Comparison of ENCODE assay signal across 8 cellular contexts in genomic region chr12:18139989-18140596, GRCh38. TPM values are rescaled to one million over a fixed set of nuclear protein-coding genes. Genes with fewer than 3 reads are reported as not detected.
DNase-seq lines count a peak whose midpoint lies in the region; ATAC-seq, FAIRE-seq and TF ChIP-seq lines count a peak whose summit lies in the region.

No MANE protein-coding gene starts in this region.

- H3K9ac ChIP-seq in DND-41 (ENCODE audit: low read depth, low read length) = no peak overlapping the region

- H4K20me1 ChIP-seq in DND-41 (ENCODE audit: insufficient read depth, low read length) = no peaks in the 10 kb centered on the region

- TF ChIP-seq CTCF in DND-41 (IDR thresholded peaks at IDR 0.05; ENCODE audit: borderline replicate concordance, extremely low read depth, low read length, poor library complexity, severe bottlenecking) (peak; percentile 64), Peyer's patch (IDR thresholded peaks at IDR 0.05) (peak in 5 of 6 experiments; percentile 41 to 81 (median 71)), foreskin fibroblast (IDR thresholded peaks at IDR 0.05; ENCODE audit: low read depth, low read length) (peak; percentile 25), thoracic aorta (IDR thresholded peaks at IDR 0.05) (peak; percentile 58)

- no peak overlapping the region for H3K4me2 ChIP-seq in DND-41 (ENCODE audit: insufficient read depth, low read length)

- DNase-seq in DND-41 = no peak
- no peak for DNase-seq in Peyer's patch
- DNase-seq in foreskin fibroblast = peak; percentile 9 to 53
- no peak for DNase-seq in thoracic aorta (ENCODE audit: low spot score)
- DNase-seq in stimulated activated naive CD4-positive, alpha-beta T cell treated with Interleukin-2 at 50 U/mL for 16 hours (lab: John Stamatoyannopoulos, UW) = no peak
- DNase-seq in stimulated activated CD4-positive, alpha-beta T cell treated with anti-CD3 and anti-CD28 coated beads, Interleukin-2, amount 100 ng/mL, for 24 hours = no peak
- no peak for DNase-seq in GM12891 (ENCODE audit: insufficient read length, low spot score)

- no peaks in the 10 kb centered on the region for H3K79me2 ChIP-seq in DND-41 (ENCODE audit: insufficient read depth, low read length)

- H3K27ac ChIP-seq in DND-41 (ENCODE audit: low read length) (no peak overlapping the region), Peyer's patch (no peak overlapping the region), thoracic aorta (no peak overlapping the region)

- FAIRE-seq in GM12891 (lab: Jason Lieb, UNC) = no peak

- TF ChIP-seq POLR2A in Peyer's patch (IDR thresholded peaks at IDR 0.05) (no peak), GM12891 (IDR thresholded peaks at IDR 0.05; ENCODE audit: low read depth, low read length) (no peak)

- no peaks in the 10 kb centered on the region for H3K36me3 ChIP-seq in DND-41 (ENCODE audit: insufficient read depth, low read length)
- H3K36me3 ChIP-seq in Peyer's patch = no peaks in the 10 kb centered on the region
- no peaks in the 10 kb centered on the region for H3K36me3 ChIP-seq in thoracic aorta

- H3K4me3 ChIP-seq in DND-41 (ENCODE audit: low read depth in 1 of 2, low read length in 2 of 2) (no peak overlapping the region), Peyer's patch (no peak overlapping the region), foreskin fibroblast (ENCODE audit: low read depth in 1 of 2, low read length in 2 of 2) (no peak overlapping the region), thoracic aorta (no peak overlapping the region)

- H3K9me3 ChIP-seq in DND-41 (ENCODE audit: insufficient read depth, low read length, severe bottlenecking) (no peaks in the 10 kb centered on the region), Peyer's patch (no peaks in the 10 kb centered on the region), thoracic aorta (no peaks in the 10 kb centered on the region)

- no peaks in the 10 kb centered on the region for H3K27me3 ChIP-seq in DND-41 (ENCODE audit: insufficient read depth, low read length, poor library complexity)
- no peaks in the 10 kb centered on the region for H3K27me3 ChIP-seq in Peyer's patch
- H3K27me3 ChIP-seq in thoracic aorta (replicated peaks; ENCODE audit: insufficient read depth) = no peaks in the 10 kb centered on the region

- ATAC-seq in DND-41 (ENCODE audit: insufficient read depth, low read depth) (no peak), HG02610 (IDR thresholded peaks at IDR 0.05; ENCODE audit: unreplicated experiment) (peak; percentile 68), thoracic aorta (ENCODE audit: insufficient number of reproducible peaks, low FRiP score, low read depth) (no peak)

- H2AFZ ChIP-seq in DND-41 (ENCODE audit: low read depth, low read length) = no peak overlapping the region

- H3K4me1 ChIP-seq in DND-41 (ENCODE audit: insufficient read depth, low read length) (no peaks in the 10 kb centered on the region), Peyer's patch (peaks cover 0 to 9% (median 0%) of the 10 kb centered on the region in 4 donors), thoracic aorta (ENCODE audit: control insufficient read depth in 1 of 2, low read depth in 2 of 2) (peaks cover 1 to 11% of the 10 kb centered on the region in 2 donors)

TF ChIP-seq in GM12891, 5 proteins besides CTCF, POLR2A, EP300 and RAD21:
- TF ChIP-seq TAF1 (IDR thresholded peaks at IDR 0.05; ENCODE audit: low read depth, low read length) (no peak), SPI1 (IDR thresholded peaks at IDR 0.05; ENCODE audit: low read depth, low read length) (no peak), POU2F2 (IDR thresholded peaks at IDR 0.05; ENCODE audit: low read depth, low read length) (no peak), POLR2AphosphoS5 (IDR thresholded peaks at IDR 0.05; ENCODE audit: low read depth, low read length) (no peak)

RNA-seq across cellular contexts. Expression of gene RERGL, which starts 50.1 kb away (rescaled TPM):
- total RNA-seq in Peyer's patch = 1 to 10 TPM in 2 of 4 donors, not detected in 2; 2.9 to 5.5 TPM
- 10 to 100 TPM in 1 of 2 donors, 1 to 10 TPM in 1; 9.0 to 15.3 TPM for total RNA-seq in thoracic aorta
- not detected for polyA plus RNA-seq in GM12891 (2012; ENCODE audit: low read depth, missing spikeins)

Comparison
In these comparisons a context has a peak if more than half of its experiments do, and no peak if none do; other contexts are left out.
1. DNase-seq: peak in foreskin fibroblast (2 of 2); none in DND-41 (single experiment), Peyer's patch (0 of 3), thoracic aorta (single experiment), stimulated activated naive CD4-positive, alpha-beta T cell treated with Interleukin-2 at 50 U/mL for 16 hours (single experiment), stimulated activated CD4-positive, alpha-beta T cell treated with anti-CD3 and anti-CD28 coated beads, Interleukin-2, amount 100 ng/mL, for 24 hours (0 of 2) and GM12891 (single experiment).
2. Peak in every context shown above with its lines, with median percentiles within 50 percentile points of each other: CTCF ChIP-seq.